9 cellular contexts compared by ENCODE assay signal in genomic region chr6:87029711-87030314, GRCh38.
DNase-seq lines count a peak whose midpoint lies in the region; ATAC-seq and TF ChIP-seq lines count a peak whose summit lies in the region.
"Had no signal": no experiment of that assay in that cellular context is flagged by ENCODE, and none has a peak within 500 bp of the region (broad histone marks: within the 10 kb centered on the region; RNA-seq: fewer than 3 reads in every experiment).

No MANE protein-coding gene starts in this region.

- no peaks in the 10 kb centered on the region for H3K4me1 Mint-ChIP-seq in MCF 10A (ENCODE audit: insufficient read depth, unreplicated experiment)
- H3K4me1 Mint-ChIP-seq: activated naive CD8-positive, alpha-beta T cell treated with anti-CD3 and anti-CD28 coated beads, Interleukin-2, amount 10 ng/mL, durations not matched to agents 7 days and 5 days had no signal

- H3K9me3 ChIP-seq in breast epithelium: peaks cover 0 to 9% of the 10 kb centered on the region in 2 donors
- no peaks in the 10 kb centered on the region for H3K9me3 ChIP-seq in ascending aorta
- peaks cover 0 to 8% of the 10 kb centered on the region in 2 donors for H3K9me3 ChIP-seq in left lung

- H3K27ac ChIP-seq in breast epithelium: no peak overlapping the region
- H3K27ac ChIP-seq in ascending aorta: no peak overlapping the region
- no peak overlapping the region for H3K27ac ChIP-seq in left lung

- intact Hi-C loops in MCF 10A (cut with micrococcal nuclease): loop anchor here (1.0 to 5.0 kb wide), 3 partner anchors 171 to 1273 kb away; no protein-coding TSS in a partner anchor
- intact Hi-C loops in breast epithelium (cut with DNase I; ENCODE audit: low total_unique reads): no loop called here
- intact Hi-C loops in ascending aorta (cut with DNase I): loop anchor here (5.0 kb wide), 1 partner anchor 1108 kb away; no protein-coding TSS in a partner anchor
- intact Hi-C loops in left lung (cut with DNase I): no loop called here

- peaks cover 34% of the 10 kb centered on the region for H3K27me3 Mint-ChIP-seq in MCF 10A (ENCODE audit: insufficient read depth, unreplicated experiment)

- peak; percentile 51 for TF ChIP-seq CTCF in MCF 10A (IDR thresholded peaks at IDR 0.05; ENCODE audit: unreplicated experiment)
- no peak for TF ChIP-seq CTCF in breast epithelium (IDR thresholded peaks at IDR 0.05)
- peak in 2 of 3 experiments; percentile 5 to 32 for TF ChIP-seq CTCF in ascending aorta (IDR thresholded peaks at IDR 0.05)
- TF ChIP-seq CTCF in left lung (IDR thresholded peaks at IDR 0.05): peak in 1 of 2 donors; percentile 59

- POLR2A ChIA-PET in MCF 10A (lab: Yijun Ruan, JAX): no interaction called here

- H3K4me1 ChIP-seq in breast epithelium (no peaks in the 10 kb centered on the region), ascending aorta (no peaks in the 10 kb centered on the region), left lung (no peaks in the 10 kb centered on the region)

- H3K4me3 ChIP-seq in breast epithelium (no peak overlapping the region), ascending aorta (no peak overlapping the region), left lung (no peak overlapping the region)

- no TSS peak for BruUV-seq in MCF 10A (replicated peaks; lab: Mats Ljungman, UMichigan)

- H3K4me3 Mint-ChIP-seq in MCF 10A (ENCODE audit: unreplicated experiment): no peak overlapping the region
- H3K4me3 Mint-ChIP-seq: activated naive CD8-positive, alpha-beta T cell treated with anti-CD3 and anti-CD28 coated beads, Interleukin-2, amount 10 ng/mL, durations not matched to agents 7 days and 5 days had no signal

- peak; percentile 54 for ATAC-seq in left lung
- no peak for ATAC-seq in GM21825 (IDR thresholded peaks at IDR 0.05; ENCODE audit: unreplicated experiment)

- no peaks in the 10 kb centered on the region for H3K36me3 Mint-ChIP-seq in MCF 10A (ENCODE audit: insufficient read depth, unreplicated experiment)
- H3K36me3 Mint-ChIP-seq: activated naive CD8-positive, alpha-beta T cell treated with anti-CD3 and anti-CD28 coated beads, Interleukin-2, amount 10 ng/mL, durations not matched to agents 7 days and 5 days had no signal

- H3K36me3 ChIP-seq in breast epithelium (no peaks in the 10 kb centered on the region), ascending aorta (no peaks in the 10 kb centered on the region), left lung (no peaks in the 10 kb centered on the region)

- no peak for TF ChIP-seq POLR2A in breast epithelium (IDR thresholded peaks at IDR 0.05)

- no peaks in the 10 kb centered on the region for H3K9me3 Mint-ChIP-seq in MCF 10A (ENCODE audit: unreplicated experiment)
- H3K9me3 Mint-ChIP-seq: activated naive CD8-positive, alpha-beta T cell treated with anti-CD3 and anti-CD28 coated beads, Interleukin-2, amount 10 ng/mL, durations not matched to agents 7 days and 5 days had no signal

- CTCF ChIA-PET in MCF 10A (lab: Yijun Ruan, JAX): no interaction called here

- DNase-seq in MCF 10A (ENCODE audit: unreplicated experiment) (peak; percentile 67), breast epithelium (ENCODE audit: low spot score in 2 of 2) (no peak), NCI-H146 (lab: John Stamatoyannopoulos, UW) (peak; percentile 55), ascending aorta (ENCODE audit: low spot score in 2 of 2) (no peak), left lung (no peak), DMS114 treated with DMSO at 0.1 percent for 48 hours (lab: John Stamatoyannopoulos, UW; ENCODE audit: unreplicated experiment) (no peak)
- no peak for DNase-seq in stimulated activated CD4-positive, alpha-beta T cell treated with anti-CD3 and anti-CD28 coated beads, Interleukin-4, amount 100 ng/mL, for 24 hours
- DNase-seq: activated naive CD8-positive, alpha-beta T cell treated with anti-CD3 and anti-CD28 coated beads, Interleukin-2, amount 10 ng/mL, durations not matched to agents 7 days and 5 days had no signal

- no peaks in the 10 kb centered on the region for H3K27me3 ChIP-seq in breast epithelium
- H3K27me3 ChIP-seq in ascending aorta: no peaks in the 10 kb centered on the region
- H3K27me3 ChIP-seq in left lung: no peaks in the 10 kb centered on the region

- no peak overlapping the region for H3K27ac Mint-ChIP-seq in MCF 10A (ENCODE audit: low read depth, unreplicated experiment)
- H3K27ac Mint-ChIP-seq: activated naive CD8-positive, alpha-beta T cell treated with anti-CD3 and anti-CD28 coated beads, Interleukin-2, amount 10 ng/mL, durations not matched to agents 7 days and 5 days had no signal

Comparison
In these comparisons a context has a peak if more than half of its experiments do, and no peak if none do; other contexts are left out.
1. DNase-seq: peak in MCF 10A (single experiment) and NCI-H146 (single experiment); none in breast epithelium (0 of 2), ascending aorta (0 of 2), left lung (0 of 2), DMS114 treated with DMSO at 0.1 percent for 48 hours (single experiment) and stimulated activated CD4-positive, alpha-beta T cell treated with anti-CD3 and anti-CD28 coated beads, Interleukin-4, amount 100 ng/mL, for 24 hours (single experiment).
2. CTCF ChIP-seq: peak in MCF 10A (single experiment) and ascending aorta (2 of 3); none in breast epithelium (0 of 3).
3. intact Hi-C loops: an anchor here in MCF 10A (1.0 to 5.0 kb wide) and ascending aorta (5.0 kb wide); none called in breast epithelium and left lung.